ENCODE assay signal across 8 cellular contexts in the genomic region with DNA sequence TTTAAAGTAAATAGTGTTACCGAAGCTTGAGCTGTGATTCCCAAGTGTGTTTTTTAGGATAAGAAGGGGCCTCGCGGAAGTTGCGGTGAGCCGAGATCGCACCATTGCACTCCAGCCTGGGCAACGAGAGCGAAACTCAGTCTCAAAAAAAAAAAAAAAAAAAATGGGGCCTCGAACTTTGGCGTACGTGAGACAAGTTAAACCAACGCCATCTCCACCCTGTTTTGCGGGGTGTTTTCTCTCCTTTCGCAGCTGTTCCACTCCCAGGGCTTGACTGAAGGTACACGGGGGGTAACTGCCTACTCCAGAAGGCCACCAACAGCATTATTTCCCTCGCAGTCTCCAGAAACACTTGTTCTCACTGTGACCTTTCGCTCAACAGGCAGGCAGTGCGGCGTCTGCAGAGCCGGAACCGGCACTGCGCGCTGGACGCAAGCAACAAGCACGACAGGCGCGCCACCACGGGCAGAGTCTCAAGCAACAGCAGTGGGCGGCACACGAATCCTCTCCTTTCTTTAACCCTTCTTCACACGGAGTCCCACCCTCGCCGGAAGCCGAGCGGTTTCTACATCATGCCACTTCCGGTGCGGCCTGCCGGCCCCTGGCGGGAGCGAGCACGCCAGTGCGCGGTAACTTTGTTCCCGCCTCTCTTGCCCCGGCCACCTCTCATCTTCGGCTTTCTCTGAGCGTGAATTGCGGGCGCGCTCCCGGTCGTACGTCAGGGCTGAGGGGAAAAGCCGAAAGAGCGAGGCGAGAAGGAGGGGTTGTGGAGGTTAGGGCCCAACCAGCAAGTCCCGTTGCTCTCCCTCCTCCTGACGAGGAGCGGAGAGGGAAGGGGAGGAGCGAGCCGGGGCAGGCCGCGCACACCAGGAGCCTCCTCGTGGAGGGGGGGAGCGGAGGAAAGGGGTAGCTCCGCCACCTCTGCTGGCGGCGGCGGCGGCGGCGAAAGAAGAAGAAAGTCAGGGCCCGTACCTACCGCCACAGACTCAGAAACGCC. TPM values are rescaled to one million over a fixed set of nuclear protein-coding genes. Genes with fewer than 3 reads are reported as not detected.
DNase-seq lines count a peak whose midpoint lies in the region; ATAC-seq and TF ChIP-seq lines count a peak whose summit lies in the region.

No MANE protein-coding gene starts in this region.

- ATAC-seq in GM18505 (IDR thresholded peaks at IDR 0.05; ENCODE audit: unreplicated experiment) (peak; percentile 61), HG02970 (IDR thresholded peaks at IDR 0.05; ENCODE audit: low FRiP score, unreplicated experiment) (peak; percentile 73)

- peak overlapping the region; percentile 99 for H3K27ac Mint-ChIP-seq in T-helper 2 cell treated with Interferon-gamma antibody and Interleukin-4, amounts not matched to agents 5 μg/mL and 100 μg/mL, for 36 hours

- H3K36me3 Mint-ChIP-seq in T-helper 2 cell treated with Interferon-gamma antibody and Interleukin-4, amounts not matched to agents 5 μg/mL and 100 μg/mL, for 36 hours (ENCODE audit: low read depth) = peaks cover 20% of the 10 kb centered on the region

- peak; percentile 91 for DNase-seq in NCI-H187 treated with DMSO at 0.1 percent for 48 hours (lab: John Stamatoyannopoulos, UW)
- peak; percentile 99 for DNase-seq in T-helper 2 cell treated with Interferon-gamma antibody and Interleukin-4, amounts not matched to agents 5 μg/mL and 100 μg/mL, for 36 hours (ENCODE audit: low spot score)
- peak; percentile 98 to 99 for DNase-seq in ascending aorta (ENCODE audit: low spot score in 2 of 2)
- peak; percentile 98 for DNase-seq in right atrium auricular region (ENCODE audit: low spot score)
- DNase-seq in prostate gland (ENCODE audit: low spot score) = peak; percentile 98

- H3K9me3 Mint-ChIP-seq in T-helper 2 cell treated with Interferon-gamma antibody and Interleukin-4, amounts not matched to agents 5 μg/mL and 100 μg/mL, for 36 hours = no peaks in the 10 kb centered on the region

- peak overlapping the region; percentile 95 for H3K4me3 Mint-ChIP-seq in T-helper 2 cell treated with Interferon-gamma antibody and Interleukin-4, amounts not matched to agents 5 μg/mL and 100 μg/mL, for 36 hours

- TF ChIP-seq CTCF in ascending aorta (IDR thresholded peaks at IDR 0.05) (no peak), right atrium auricular region (IDR thresholded peaks at IDR 0.05) (no peak), prostate gland (IDR thresholded peaks at IDR 0.05) (peak in 2 of 4 experiments; percentile 25 to 42)

- TF ChIP-seq POLR2A in GM18505 (IDR thresholded peaks at IDR 0.05; ENCODE audit: borderline replicate concordance, extremely low read depth, insufficient read depth, insufficient read length) (peak; percentile 96), prostate gland (IDR thresholded peaks at IDR 0.05) (peak; percentile 86)

- H3K9me3 ChIP-seq in ascending aorta (no peaks in the 10 kb centered on the region), right atrium auricular region (no peaks in the 10 kb centered on the region), prostate gland (no peaks in the 10 kb centered on the region)

- no peaks in the 10 kb centered on the region for H3K27me3 Mint-ChIP-seq in T-helper 2 cell treated with Interferon-gamma antibody and Interleukin-4, amounts not matched to agents 5 μg/mL and 100 μg/mL, for 36 hours (ENCODE audit: low read depth)

- intact Hi-C loops in ascending aorta (cut with DNase I) (loop anchor here (1.0 to 5.0 kb wide), 3 partner anchors 52 to 217 kb away; partner anchors contain the start of gene MPLKIP), prostate gland (cut with DNase I) (loop anchor here (2.0 kb wide), 1 partner anchor 186 kb away; the partner anchor contains the start of genes MPLKIP and SUGCT)

- under 1% methylated on average over 73 of the region's 75 CpGs for WGBS in prostate gland
- under 1% methylated on average over 73 of the region's 75 CpGs for WGBS in urinary bladder

- peaks cover 4 to 15% of the 10 kb centered on the region in 2 donors for H3K4me1 ChIP-seq in ascending aorta
- peaks cover 0 to 21% of the 10 kb centered on the region in 2 donors for H3K4me1 ChIP-seq in right atrium auricular region
- no peaks in the 10 kb centered on the region for H3K4me1 ChIP-seq in prostate gland (replicated peaks)
- no peaks in the 10 kb centered on the region for H3K4me1 ChIP-seq in urinary bladder (ENCODE audit: insufficient read depth)

- H3K27me3 ChIP-seq in ascending aorta = no peaks in the 10 kb centered on the region
- no peaks in the 10 kb centered on the region for H3K27me3 ChIP-seq in right atrium auricular region
- no peaks in the 10 kb centered on the region for H3K27me3 ChIP-seq in prostate gland (replicated peaks; ENCODE audit: insufficient read depth)

- H3K36me3 ChIP-seq in ascending aorta (no peaks in the 10 kb centered on the region), right atrium auricular region (no peaks in the 10 kb centered on the region), prostate gland (no peaks in the 10 kb centered on the region), urinary bladder (ENCODE audit: insufficient read depth) (no peaks in the 10 kb centered on the region)

- H3K27ac ChIP-seq in ascending aorta (peak overlapping the region; percentile 100), right atrium auricular region (peak overlapping the region; percentile 95 to 99), prostate gland (peak overlapping the region; percentile 99), urinary bladder (ENCODE audit: low read depth) (peak overlapping the region; percentile 99)

- peak overlapping the region; percentile 98 to 100 for H3K4me3 ChIP-seq in ascending aorta
- H3K4me3 ChIP-seq in right atrium auricular region = peak overlapping the region; percentile 91 to 94
- H3K4me3 ChIP-seq in prostate gland = peak overlapping the region; percentile 88 to 90
- H3K4me3 ChIP-seq in urinary bladder (ENCODE audit: low read depth, low read length) = peak overlapping the region; percentile 99

- H3K4me1 Mint-ChIP-seq in T-helper 2 cell treated with Interferon-gamma antibody and Interleukin-4, amounts not matched to agents 5 μg/mL and 100 μg/mL, for 36 hours (ENCODE audit: low read depth) = peaks cover 27% of the 10 kb centered on the region

RNA-seq across cellular contexts. Expression of gene CDK13, which starts 0.8 kb away (rescaled TPM):
- total RNA-seq in ascending aorta (68.6 TPM), right atrium auricular region (10 to 100 TPM; 34.7 to 37.7 TPM), prostate gland (10 to 100 TPM; 56.7 to 91.6 TPM), urinary bladder (149 TPM)
- 17.5 TPM for polyA plus RNA-seq in urinary bladder

Comparison
In these comparisons a context has a peak if more than half of its experiments do, and no peak if none do; other contexts are left out.
1. Peak in every context shown above with its lines: DNase-seq, ATAC-seq, H3K4me3 ChIP-seq and H3K27ac ChIP-seq.